8 cellular contexts compared by ENCODE assay signal in the genomic region with DNA sequence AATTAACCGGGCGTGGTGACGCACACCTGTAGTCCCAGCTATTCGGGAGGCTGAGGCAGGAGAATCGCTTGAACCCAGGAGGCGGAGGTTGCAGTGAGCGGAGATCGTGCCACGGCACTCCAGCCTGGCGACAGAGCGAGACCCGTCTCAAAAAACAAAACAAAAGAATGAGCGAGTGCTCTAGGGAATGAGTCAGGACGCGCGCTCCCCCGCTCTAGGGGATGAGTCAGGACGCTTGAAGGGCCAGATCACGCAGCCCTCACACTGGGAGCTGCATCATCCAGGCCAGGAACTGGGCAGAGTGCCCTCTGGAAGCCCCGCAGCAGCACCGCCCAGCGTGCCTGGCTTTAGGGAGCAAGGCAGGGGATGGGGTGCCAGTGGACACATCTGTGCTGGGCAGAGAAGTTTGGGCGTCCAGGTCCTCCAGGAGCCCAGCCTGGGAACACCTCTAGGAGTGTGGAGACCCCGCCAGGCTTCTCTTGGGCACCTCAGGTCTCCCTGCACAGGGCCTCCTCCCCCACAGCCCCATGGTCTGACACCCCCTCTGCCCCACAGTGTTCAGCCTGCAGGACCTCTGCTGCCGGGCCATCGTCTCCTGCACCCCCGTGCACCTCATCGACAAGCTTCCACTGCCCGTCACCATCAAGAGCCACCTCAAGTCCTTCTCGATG. TPM values are rescaled to one million over a fixed set of nuclear protein-coding genes. Genes with fewer than 3 reads are reported as not detected.
A peak's percentile ranks its signal among the peaks of the same experiment; 100 is the strongest.
DNase-seq lines count a peak whose midpoint lies in the region; ATAC-seq and TF ChIP-seq lines count a peak whose summit lies in the region.
"Had no signal": no experiment of that assay in that cellular context is flagged by ENCODE, and none has a peak within 500 bp of the region (broad histone marks: within the 10 kb centered on the region; RNA-seq: fewer than 3 reads in every experiment).

No MANE protein-coding gene starts in this region.

- no peaks in the 10 kb centered on the region for H3K27me3 Mint-ChIP-seq in stimulated activated naive CD8-positive, alpha-beta T cell treated with anti-CD3 and anti-CD28 coated beads, Interleukin-15, amount 100 ng/mL, for 72 hours
- no peaks in the 10 kb centered on the region for H3K27me3 Mint-ChIP-seq in activated T-helper 1 cell treated with anti-CD3 and anti-CD28 coated beads, Interleukin-12 subunit alpha, Interleukin-12 subunit beta, Interleukin-2, Interleukin-4 antibody, amounts not matched to agents 30 ng/mL and 10 ng/mL and 1 ng/mL, durations not matched to agents 14 hours and 24 hours and 36 hours (ENCODE audit: insufficient read depth)
- H3K27me3 Mint-ChIP-seq: CD4-positive, CD25-positive, alpha-beta regulatory T cell had no signal

- no peaks in the 10 kb centered on the region for H3K27me3 ChIP-seq in aorta (ENCODE audit: control insufficient read depth in 1 of 2, insufficient read depth in 2 of 2, low read length in 1 of 2)

- H3K4me1 Mint-ChIP-seq in stimulated activated naive CD8-positive, alpha-beta T cell treated with anti-CD3 and anti-CD28 coated beads, Interleukin-15, amount 100 ng/mL, for 72 hours: no peaks in the 10 kb centered on the region
- no peaks in the 10 kb centered on the region for H3K4me1 Mint-ChIP-seq in activated T-helper 1 cell treated with anti-CD3 and anti-CD28 coated beads, Interleukin-12 subunit alpha, Interleukin-12 subunit beta, Interleukin-2, Interleukin-4 antibody, amounts not matched to agents 30 ng/mL and 10 ng/mL and 1 ng/mL, durations not matched to agents 14 hours and 24 hours and 36 hours (ENCODE audit: low read depth)
- H3K4me1 Mint-ChIP-seq: CD4-positive, CD25-positive, alpha-beta regulatory T cell had no signal

- peak; percentile 13 for ATAC-seq in stimulated activated naive CD8-positive, alpha-beta T cell treated with anti-CD3 and anti-CD28 coated beads, Interleukin-15, Interleukin-2, amounts not matched to agents 100 U/mL and 50 U/mL, for 24 hours
- ATAC-seq in stimulated activated naive CD8-positive, alpha-beta T cell treated with anti-CD3 and anti-CD28 coated beads, Interleukin-15, amount 100 ng/mL, for 72 hours: no peak
- ATAC-seq in aorta (ENCODE audit: low FRiP score) (no peak), GM19035 (IDR thresholded peaks at IDR 0.05; ENCODE audit: unreplicated experiment) (no peak)

- H3K9me3 Mint-ChIP-seq in stimulated activated naive CD8-positive, alpha-beta T cell treated with anti-CD3 and anti-CD28 coated beads, Interleukin-15, amount 100 ng/mL, for 72 hours: no peaks in the 10 kb centered on the region
- no peaks in the 10 kb centered on the region for H3K9me3 Mint-ChIP-seq in activated T-helper 1 cell treated with anti-CD3 and anti-CD28 coated beads, Interleukin-12 subunit alpha, Interleukin-12 subunit beta, Interleukin-2, Interleukin-4 antibody, amounts not matched to agents 30 ng/mL and 10 ng/mL and 1 ng/mL, durations not matched to agents 14 hours and 24 hours and 36 hours
- H3K9me3 Mint-ChIP-seq: CD4-positive, CD25-positive, alpha-beta regulatory T cell; nephron had no signal

- H3K27ac ChIP-seq in aorta (ENCODE audit: low read depth in 1 of 2, low read length in 2 of 2): no peak overlapping the region

- H3K36me3 Mint-ChIP-seq in activated T-helper 1 cell treated with anti-CD3 and anti-CD28 coated beads, Interleukin-12 subunit alpha, Interleukin-12 subunit beta, Interleukin-2, Interleukin-4 antibody, amounts not matched to agents 30 ng/mL and 10 ng/mL and 1 ng/mL, durations not matched to agents 14 hours and 24 hours and 36 hours (ENCODE audit: low read depth): no peaks in the 10 kb centered on the region

- H3K36me3 ChIP-seq in aorta (ENCODE audit: control insufficient read depth in 1 of 2, insufficient read depth in 2 of 2, low read length in 1 of 2): no peaks in the 10 kb centered on the region

- 85 to 86% methylated on average over 28 to 30 of the region's 30 CpGs for WGBS in aorta, 2 donors

- H3K4me1 ChIP-seq in aorta (ENCODE audit: control insufficient read depth in 1 of 2, insufficient read depth in 2 of 2, low read length in 2 of 2): no peaks in the 10 kb centered on the region

- no peak for TF ChIP-seq CTCF in fibroblast of the aortic adventitia (IDR thresholded peaks at IDR 0.05; ENCODE audit: insufficient read depth, low read length)

- H3K4me3 Mint-ChIP-seq in stimulated activated naive CD8-positive, alpha-beta T cell treated with anti-CD3 and anti-CD28 coated beads, Interleukin-15, amount 100 ng/mL, for 72 hours: no peak overlapping the region
- H3K4me3 Mint-ChIP-seq in activated T-helper 1 cell treated with anti-CD3 and anti-CD28 coated beads, Interleukin-12 subunit alpha, Interleukin-12 subunit beta, Interleukin-2, Interleukin-4 antibody, amounts not matched to agents 30 ng/mL and 10 ng/mL and 1 ng/mL, durations not matched to agents 14 hours and 24 hours and 36 hours: no peak overlapping the region
- H3K4me3 Mint-ChIP-seq: CD4-positive, CD25-positive, alpha-beta regulatory T cell; nephron had no signal

- DNase-seq in stimulated activated naive CD8-positive, alpha-beta T cell treated with anti-CD3 and anti-CD28 coated beads, Interleukin-15, Interleukin-2, amounts not matched to agents 100 U/mL and 50 U/mL, for 24 hours: no peak
- DNase-seq in stimulated activated naive CD8-positive, alpha-beta T cell treated with anti-CD3 and anti-CD28 coated beads, Interleukin-15, amount 100 ng/mL, for 72 hours: no peak
- DNase-seq in fibroblast of the aortic adventitia (ENCODE audit: low read depth) (peak; percentile 96), aorta (peak; percentile 68 to 81)
- DNase-seq in activated T-helper 1 cell treated with anti-CD3 and anti-CD28 coated beads, Interleukin-12 subunit alpha, Interleukin-12 subunit beta, Interleukin-2, Interleukin-4 antibody, amounts not matched to agents 30 ng/mL and 10 ng/mL and 1 ng/mL, durations not matched to agents 14 hours and 24 hours and 36 hours (ENCODE audit: low spot score): no peak
- DNase-seq: CD4-positive, CD25-positive, alpha-beta regulatory T cell had no signal

- no peak overlapping the region for H3K27ac Mint-ChIP-seq in stimulated activated naive CD8-positive, alpha-beta T cell treated with anti-CD3 and anti-CD28 coated beads, Interleukin-15, amount 100 ng/mL, for 72 hours
- H3K27ac Mint-ChIP-seq in activated T-helper 1 cell treated with anti-CD3 and anti-CD28 coated beads, Interleukin-12 subunit alpha, Interleukin-12 subunit beta, Interleukin-2, Interleukin-4 antibody, amounts not matched to agents 30 ng/mL and 10 ng/mL and 1 ng/mL, durations not matched to agents 14 hours and 24 hours and 36 hours: no peak overlapping the region
- H3K27ac Mint-ChIP-seq: nephron had no signal

- no peaks in the 10 kb centered on the region for H3K9me3 ChIP-seq in aorta (ENCODE audit: control insufficient read depth, low read length)

- H3K4me3 ChIP-seq in fibroblast of the aortic adventitia (ENCODE audit: low read depth, low read length) (no peak overlapping the region), aorta (ENCODE audit: low read length in 2 of 2) (no peak overlapping the region)

- intact Hi-C loops in aorta (cut with DNase I): no loop called here
- intact Hi-C loops in activated T-helper 1 cell treated with anti-CD3 and anti-CD28 coated beads, Interleukin-12 subunit alpha, Interleukin-12 subunit beta, Interleukin-2, Interleukin-4 antibody, amounts not matched to agents 30 ng/mL and 10 ng/mL and 1 ng/mL, durations not matched to agents 14 hours and 24 hours and 36 hours (cut with micrococcal nuclease): no loop called here

RNA-seq across cellular contexts. Expression of a gene that starts 3.9 kb away (rescaled TPM):
- 0.18 and 0.25 TPM in 2 replicates for total RNA-seq in fibroblast of the aortic adventitia (ENCODE audit: low replicate concordance)
- 1 to 10 TPM in 1 of 2 donors, under 1 TPM in 1; 0.33 to 1.0 TPM for total RNA-seq in aorta
- 1 to 10 TPM in 1 of 2 donors, under 1 TPM in 1; 0.63 to 2.2 TPM for polyA plus RNA-seq in aorta
- 0.34 and 0.44 TPM in 2 replicates for total RNA-seq in activated T-helper 1 cell treated with anti-CD3 and anti-CD28 coated beads, Interleukin-12 subunit alpha, Interleukin-12 subunit beta, Interleukin-2, Interleukin-4 antibody, amounts not matched to agents 30 ng/mL and 10 ng/mL and 1 ng/mL, durations not matched to agents 14 hours and 24 hours and 36 hours
- polyA plus RNA-seq: CD4-positive, CD25-positive, alpha-beta regulatory T cell had no signal

RNA-seq across cellular contexts. Expression of a gene that starts 9.2 kb away (rescaled TPM):
- total RNA-seq in fibroblast of the aortic adventitia (ENCODE audit: low replicate concordance) (85.0 and 86.0 TPM in 2 replicates), aorta (10 to 100 TPM; 45.2 to 64.8 TPM)
- 100 to 1,000 TPM in 1 of 2 donors, 10 to 100 TPM in 1; 86.0 to 158 TPM for polyA plus RNA-seq in aorta
- total RNA-seq in activated T-helper 1 cell treated with anti-CD3 and anti-CD28 coated beads, Interleukin-12 subunit alpha, Interleukin-12 subunit beta, Interleukin-2, Interleukin-4 antibody, amounts not matched to agents 30 ng/mL and 10 ng/mL and 1 ng/mL, durations not matched to agents 14 hours and 24 hours and 36 hours: 141 and 147 TPM in 2 replicates

RNA-seq across cellular contexts. Expression of a gene that starts 14.7 kb away (rescaled TPM):
- total RNA-seq in fibroblast of the aortic adventitia (ENCODE audit: low replicate concordance): 13.3 and 22.4 TPM in 2 replicates
- 10 to 100 TPM; 10.4 to 14.7 TPM for total RNA-seq in aorta
- polyA plus RNA-seq in aorta: 10 to 100 TPM; 22.9 to 28.9 TPM
- total RNA-seq in activated T-helper 1 cell treated with anti-CD3 and anti-CD28 coated beads, Interleukin-12 subunit alpha, Interleukin-12 subunit beta, Interleukin-2, Interleukin-4 antibody, amounts not matched to agents 30 ng/mL and 10 ng/mL and 1 ng/mL, durations not matched to agents 14 hours and 24 hours and 36 hours: 66.5 and 67.6 TPM in 2 replicates

RNA-seq across cellular contexts. Expression of a gene that starts 22.2 kb away (rescaled TPM):
- total RNA-seq in fibroblast of the aortic adventitia (ENCODE audit: low replicate concordance) (12.7 and 25.0 TPM in 2 replicates), aorta (10 to 100 TPM; 21.0 to 25.8 TPM)
- polyA plus RNA-seq in aorta: 10 to 100 TPM in 1 of 2 donors, 1 to 10 TPM in 1; 7.5 to 60.9 TPM
- 81.2 and 82.3 TPM in 2 replicates for total RNA-seq in activated T-helper 1 cell treated with anti-CD3 and anti-CD28 coated beads, Interleukin-12 subunit alpha, Interleukin-12 subunit beta, Interleukin-2, Interleukin-4 antibody, amounts not matched to agents 30 ng/mL and 10 ng/mL and 1 ng/mL, durations not matched to agents 14 hours and 24 hours and 36 hours

RNA-seq across cellular contexts. Expression of a gene that starts 37.1 kb away (rescaled TPM):
- 12.0 and 14.6 TPM in 2 replicates for total RNA-seq in fibroblast of the aortic adventitia (ENCODE audit: low replicate concordance)
- total RNA-seq in aorta: 10 to 100 TPM; 17.9 to 19.6 TPM
- 10 to 100 TPM in 1 of 2 donors, 1 to 10 TPM in 1; 9.5 to 40.7 TPM for polyA plus RNA-seq in aorta
- total RNA-seq in activated T-helper 1 cell treated with anti-CD3 and anti-CD28 coated beads, Interleukin-12 subunit alpha, Interleukin-12 subunit beta, Interleukin-2, Interleukin-4 antibody, amounts not matched to agents 30 ng/mL and 10 ng/mL and 1 ng/mL, durations not matched to agents 14 hours and 24 hours and 36 hours: 14.0 and 15.2 TPM in 2 replicates

Comparison
In these comparisons a context has a peak if more than half of its experiments do, and no peak if none do; other contexts are left out.
1. DNase-seq: peak in fibroblast of the aortic adventitia (single experiment) and aorta (2 of 2); none in stimulated activated naive CD8-positive, alpha-beta T cell treated with anti-CD3 and anti-CD28 coated beads, Interleukin-15, Interleukin-2, amounts not matched to agents 100 U/mL and 50 U/mL, for 24 hours (single experiment), stimulated activated naive CD8-positive, alpha-beta T cell treated with anti-CD3 and anti-CD28 coated beads, Interleukin-15, amount 100 ng/mL, for 72 hours (0 of 2) and activated T-helper 1 cell treated with anti-CD3 and anti-CD28 coated beads, Interleukin-12 subunit alpha, Interleukin-12 subunit beta, Interleukin-2, Interleukin-4 antibody, amounts not matched to agents 30 ng/mL and 10 ng/mL and 1 ng/mL, durations not matched to agents 14 hours and 24 hours and 36 hours (single experiment).